Comparison of ENCODE assay signal across 1 cellular context in the genomic region with DNA sequence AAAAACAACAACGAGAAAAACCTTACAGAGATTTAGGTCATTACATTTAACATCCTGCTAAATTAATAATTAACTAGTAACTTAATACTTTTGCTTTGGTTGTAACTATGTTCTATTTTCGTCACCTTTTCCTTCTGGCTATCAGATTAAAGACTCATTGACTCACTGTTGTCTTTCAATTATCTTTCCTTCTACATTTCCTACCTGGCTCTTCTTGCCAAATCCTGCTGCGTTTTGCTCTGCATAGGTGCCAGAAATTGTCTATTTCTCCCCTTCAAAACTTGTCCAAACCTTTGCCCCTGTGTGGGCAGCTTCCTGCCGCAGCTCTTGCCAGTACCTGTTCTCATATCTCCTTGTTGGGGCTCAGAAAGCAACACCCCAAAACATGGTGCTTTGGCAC.
TF ChIP-seq lines count a peak whose summit lies in the region.

No MANE protein-coding gene starts in this region.

TF ChIP-seq in HEK293T, 16 proteins besides CTCF, POLR2A, EP300 and RAD21 (continued from another document):
- TF ChIP-seq, protein P1, sequence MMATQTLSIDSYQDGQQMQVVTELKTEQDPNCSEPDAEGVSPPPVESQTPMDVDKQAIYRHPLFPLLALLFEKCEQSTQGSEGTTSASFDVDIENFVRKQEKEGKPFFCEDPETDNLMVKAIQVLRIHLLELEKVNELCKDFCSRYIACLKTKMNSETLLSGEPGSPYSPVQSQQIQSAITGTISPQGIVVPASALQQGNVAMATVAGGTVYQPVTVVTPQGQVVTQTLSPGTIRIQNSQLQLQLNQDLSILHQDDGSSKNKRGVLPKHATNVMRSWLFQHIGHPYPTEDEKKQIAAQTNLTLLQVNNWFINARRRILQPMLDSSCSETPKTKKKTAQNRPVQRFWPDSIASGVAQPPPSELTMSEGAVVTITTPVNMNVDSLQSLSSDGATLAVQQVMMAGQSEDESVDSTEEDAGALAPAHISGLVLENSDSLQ (IDR thresholded peaks at IDR 0.05), result no peak
- TF ChIP-seq LEF1 (IDR thresholded peaks at IDR 0.05; ENCODE audit: borderline replicate concordance), result no peak
- TF ChIP-seq ARNT (IDR thresholded peaks at IDR 0.05), result no peak
- no peak for TF ChIP-seq SP1 (IDR thresholded peaks at IDR 0.05)
- no peak for TF ChIP-seq L3MBTL2 (conservative IDR thresholded peaks at IDR 0.05)
- no peak for TF ChIP-seq FOXK2 (IDR thresholded peaks at IDR 0.05)
